28 cellular contexts compared by ENCODE assay signal in the genomic region with DNA sequence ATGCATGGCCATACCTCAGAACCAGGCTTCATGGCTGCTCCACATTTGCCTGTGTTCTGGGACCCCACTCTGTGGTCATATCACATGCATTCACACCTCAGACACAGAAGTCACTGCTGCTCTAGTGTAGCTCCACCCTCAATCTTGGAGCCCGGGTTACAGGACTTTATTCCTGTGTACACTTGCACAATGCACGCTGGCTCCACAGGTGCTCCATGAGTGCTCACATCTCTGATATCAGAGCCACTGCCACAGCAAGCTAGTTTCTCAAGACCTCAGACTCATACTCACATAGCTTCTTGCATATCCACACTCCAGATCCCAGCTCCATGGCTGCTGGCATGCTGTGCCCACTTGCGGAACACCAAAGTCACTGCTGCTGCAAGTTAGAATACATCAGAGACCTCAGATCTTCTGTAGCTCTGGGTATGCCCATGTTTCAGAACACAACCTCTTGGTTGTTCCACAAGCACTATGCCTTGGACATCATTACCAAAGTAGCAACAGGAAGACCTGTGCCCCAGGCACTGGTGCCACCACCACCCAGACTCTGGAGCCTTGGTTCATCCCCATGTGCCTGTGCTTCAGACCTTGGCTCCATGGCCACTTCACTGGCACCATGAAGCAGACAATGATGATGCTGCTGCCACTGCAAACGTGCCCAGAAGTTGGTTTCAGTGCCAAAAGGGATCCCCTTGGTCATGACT.
"Had no signal": no experiment of that assay in that cellular context is flagged by ENCODE, and none has a peak within 500 bp of the region (broad histone marks: within the 10 kb centered on the region; RNA-seq: fewer than 3 reads in every experiment).

No MANE protein-coding gene starts in this region.

- H3K4me1 ChIP-seq: ascending aorta, breast epithelium had no signal

- FAIRE-seq: frontal cortex had no signal

- H3K27me3 Mint-ChIP-seq: activated CD4-positive, alpha-beta memory T cell treated with anti-CD3 and anti-CD28 coated beads for 36 hours; activated CD4-positive, alpha-beta T cell treated with anti-CD3 and anti-CD28 coated beads for 36 hours; activated CD4-positive, alpha-beta T cell treated with anti-CD3 and anti-CD28 coated beads, Interleukin-2, amount 10 ng/mL, durations not matched to agents 24 days and 14 days; activated CD8-positive, alpha-beta memory T cell treated with anti-CD3 and anti-CD28 coated beads, Interleukin-2, amount 10 ng/mL, durations not matched to agents 7 days and 5 days; activated naive CD4-positive, alpha-beta T cell treated with anti-CD3 and anti-CD28 coated beads, Interleukin-2, amount 10 ng/mL, durations not matched to agents 7 days and 5 days; activated naive CD8-positive, alpha-beta T cell treated with anti-CD3 and anti-CD28 coated beads, Interleukin-2, amount 10 ng/mL, durations not matched to agents 7 days and 5 days; brain; central memory CD8-positive, alpha-beta T cell; dendritic cell treated with granulocyte-macrophage colony-stimulating factor and Interleukin-4, amounts not matched to agents 40 ng/mL and 50 ng/mL, for 4 days had no signal

- H3K4me3 ChIP-seq: ascending aorta, breast epithelium, coronary artery, dorsolateral prefrontal cortex had no signal

- H3K4me3 Mint-ChIP-seq: activated CD4-positive, alpha-beta memory T cell treated with anti-CD3 and anti-CD28 coated beads for 36 hours; activated CD4-positive, alpha-beta T cell treated with anti-CD3 and anti-CD28 coated beads for 36 hours; activated CD4-positive, alpha-beta T cell treated with anti-CD3 and anti-CD28 coated beads, Interleukin-2, amount 10 ng/mL, durations not matched to agents 24 days and 14 days; activated CD8-positive, alpha-beta memory T cell treated with anti-CD3 and anti-CD28 coated beads, Interleukin-2, amount 10 ng/mL, durations not matched to agents 7 days and 5 days; activated CD8-positive, alpha-beta T cell treated with anti-CD3 and anti-CD28 coated beads, Interleukin-2, amount 10 ng/mL, durations not matched to agents 7 days and 5 days; activated naive CD4-positive, alpha-beta T cell treated with anti-CD3 and anti-CD28 coated beads, Interleukin-2, amount 10 ng/mL, durations not matched to agents 7 days and 5 days; activated naive CD8-positive, alpha-beta T cell treated with anti-CD3 and anti-CD28 coated beads, Interleukin-2, amount 10 ng/mL, durations not matched to agents 7 days and 5 days; brain; central memory CD8-positive, alpha-beta T cell; dendritic cell treated with granulocyte-macrophage colony-stimulating factor and Interleukin-4, amounts not matched to agents 40 ng/mL and 50 ng/mL, for 4 days; endodermal cell had no signal

- H3K27ac Mint-ChIP-seq: activated CD4-positive, alpha-beta memory T cell treated with anti-CD3 and anti-CD28 coated beads for 36 hours; activated CD4-positive, alpha-beta T cell treated with anti-CD3 and anti-CD28 coated beads for 36 hours; activated CD4-positive, alpha-beta T cell treated with anti-CD3 and anti-CD28 coated beads, Interleukin-2, amount 10 ng/mL, durations not matched to agents 24 days and 14 days; activated CD8-positive, alpha-beta memory T cell treated with anti-CD3 and anti-CD28 coated beads, Interleukin-2, amount 10 ng/mL, durations not matched to agents 7 days and 5 days; activated CD8-positive, alpha-beta T cell treated with anti-CD3 and anti-CD28 coated beads, Interleukin-2, amount 10 ng/mL, durations not matched to agents 7 days and 5 days; activated naive CD4-positive, alpha-beta T cell treated with anti-CD3 and anti-CD28 coated beads, Interleukin-2, amount 10 ng/mL, durations not matched to agents 7 days and 5 days; activated naive CD4-positive, alpha-beta T cell treated with anti-CD3 and anti-CD28 coated beads, Interleukin-2, amount 50 U/mL, for 72 hours; activated naive CD8-positive, alpha-beta T cell treated with anti-CD3 and anti-CD28 coated beads, Interleukin-2, amount 10 ng/mL, durations not matched to agents 7 days and 5 days; brain; dendritic cell treated with granulocyte-macrophage colony-stimulating factor and Interleukin-4, amounts not matched to agents 40 ng/mL and 50 ng/mL, for 4 days; endodermal cell had no signal

- H3K27ac ChIP-seq: ascending aorta, breast epithelium, coronary artery, dorsolateral prefrontal cortex had no signal

- ATAC-seq: activated CD4-positive, alpha-beta T cell treated with anti-CD3 and anti-CD28 coated beads for 36 hours; activated CD8-positive, alpha-beta memory T cell treated with anti-CD3 and anti-CD28 coated beads, Interleukin-2, amount 10 ng/mL, durations not matched to agents 7 days and 5 days; activated CD8-positive, alpha-beta T cell treated with anti-CD3 and anti-CD28 coated beads, Interleukin-2, amount 10 ng/mL, durations not matched to agents 7 days and 5 days; activated naive CD4-positive, alpha-beta T cell treated with anti-CD3 and anti-CD28 coated beads, Interleukin-2, amount 50 U/mL, for 72 hours; esophagus mucosa had no signal

- H3K4me1 Mint-ChIP-seq: activated CD4-positive, alpha-beta T cell treated with anti-CD3 and anti-CD28 coated beads for 36 hours; activated CD4-positive, alpha-beta T cell treated with anti-CD3 and anti-CD28 coated beads, Interleukin-2, amount 10 ng/mL, durations not matched to agents 24 days and 14 days; activated CD8-positive, alpha-beta memory T cell treated with anti-CD3 and anti-CD28 coated beads, Interleukin-2, amount 10 ng/mL, durations not matched to agents 7 days and 5 days; activated naive CD4-positive, alpha-beta T cell treated with anti-CD3 and anti-CD28 coated beads, Interleukin-2, amount 10 ng/mL, durations not matched to agents 7 days and 5 days; activated naive CD8-positive, alpha-beta T cell treated with anti-CD3 and anti-CD28 coated beads, Interleukin-2, amount 10 ng/mL, durations not matched to agents 7 days and 5 days; brain; central memory CD8-positive, alpha-beta T cell; endodermal cell had no signal

- H3K36me3 Mint-ChIP-seq: activated CD4-positive, alpha-beta memory T cell treated with anti-CD3 and anti-CD28 coated beads for 36 hours; activated CD8-positive, alpha-beta memory T cell treated with anti-CD3 and anti-CD28 coated beads, Interleukin-2, amount 10 ng/mL, durations not matched to agents 7 days and 5 days; activated naive CD4-positive, alpha-beta T cell treated with anti-CD3 and anti-CD28 coated beads, Interleukin-2, amount 10 ng/mL, durations not matched to agents 7 days and 5 days; activated naive CD8-positive, alpha-beta T cell treated with anti-CD3 and anti-CD28 coated beads, Interleukin-2, amount 10 ng/mL, durations not matched to agents 7 days and 5 days; brain had no signal

- H3K36me3 ChIP-seq: ascending aorta, breast epithelium had no signal

- DNase-seq: activated CD4-positive, alpha-beta memory T cell treated with anti-CD3 and anti-CD28 coated beads for 36 hours; activated CD4-positive, alpha-beta T cell treated with anti-CD3 and anti-CD28 coated beads for 36 hours; activated CD4-positive, alpha-beta T cell treated with anti-CD3 and anti-CD28 coated beads, Interleukin-2, amount 10 ng/mL, durations not matched to agents 24 days and 14 days; activated CD4-positive, CD25-positive, alpha-beta regulatory T cell; activated CD4-positive, CD25-positive, alpha-beta regulatory T cell treated with anti-CD3 and anti-CD28 coated beads, Interleukin-2, amount 50 U/mL, for 72 hours; activated CD8-positive, alpha-beta memory T cell treated with anti-CD3 and anti-CD28 coated beads, Interleukin-2, amount 10 ng/mL, durations not matched to agents 7 days and 5 days; activated CD8-positive, alpha-beta memory T cell treated with anti-CD3 and anti-CD28 coated beads, Interleukin-2, amount 50 U/mL, for 4 hours; activated CD8-positive, alpha-beta T cell treated with anti-CD3 and anti-CD28 coated beads, Interleukin-2, amount 10 ng/mL, durations not matched to agents 7 days and 5 days; activated gamma-delta T cell; activated naive CD4-positive, alpha-beta T cell; activated naive CD4-positive, alpha-beta T cell treated with anti-CD3 and anti-CD28 coated beads, Interleukin-2, amount 10 ng/mL, durations not matched to agents 7 days and 5 days; activated naive CD8-positive, alpha-beta T cell treated with anti-CD3 and anti-CD28 coated beads, Interleukin-2, amount 10 ng/mL, durations not matched to agents 7 days and 5 days; activated T-cell treated with anti-CD3 and anti-CD28 coated beads, Interleukin-2, amount 50 U/mL, for 1 hour; activated T-cell treated with anti-CD3 and anti-CD28 coated beads, Interleukin-2, amount 50 U/mL, for 48 hours; dorsolateral prefrontal cortex; effector memory CD4-positive, alpha-beta T cell; foreskin fibroblast; T-helper 2 cell had no signal

- H3K27me3 ChIP-seq: ascending aorta, breast epithelium, dorsolateral prefrontal cortex had no signal

- H3K9me3 ChIP-seq: ascending aorta, breast epithelium had no signal
